8 cellular contexts compared by ENCODE assay signal in the genomic region with DNA sequence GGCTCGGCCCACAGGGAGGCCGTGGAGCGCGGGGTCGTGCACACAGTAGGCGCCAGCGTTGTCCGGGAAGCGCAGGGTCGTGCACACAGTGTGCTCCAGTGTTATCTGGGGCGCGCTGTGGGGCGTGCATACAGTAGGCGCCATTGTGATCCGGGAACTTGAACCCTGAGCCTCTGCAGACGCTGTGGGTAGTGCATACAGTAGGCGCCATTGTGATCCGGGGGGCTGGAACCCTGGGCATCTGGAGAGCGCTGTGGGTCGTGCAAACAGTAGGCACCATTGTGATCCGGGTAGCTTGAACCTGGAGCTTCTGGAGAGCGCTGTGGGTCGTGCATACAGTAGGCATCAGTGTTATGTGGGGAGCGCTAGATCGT. TPM values are rescaled to one million over a fixed set of nuclear protein-coding genes. Genes with fewer than 3 reads are reported as not detected.
DNase-seq lines count a peak whose midpoint lies in the region; ATAC-seq and TF ChIP-seq lines count a peak whose summit lies in the region.

No MANE protein-coding gene starts in this region.

- H3K4me1 Mint-ChIP-seq in MCF 10A (ENCODE audit: insufficient read depth, unreplicated experiment): peaks cover 17% of the 10 kb centered on the region

- H3K27ac Mint-ChIP-seq in MCF 10A (ENCODE audit: low read depth, unreplicated experiment): no peak overlapping the region

- H3K36me3 ChIP-seq in lung (ENCODE audit: control insufficient read depth in 2 of 2, insufficient read depth in 2 of 2, low read length in 2 of 2): no peaks in the 10 kb centered on the region
- H3K36me3 ChIP-seq in upper lobe of right lung: no peaks in the 10 kb centered on the region

- H3K4me3 Mint-ChIP-seq in MCF 10A (ENCODE audit: unreplicated experiment): peak overlapping the region; percentile 71

- H3K4me3 ChIP-seq in lung (peak overlapping the region; percentile 81), upper lobe of right lung (peak overlapping the region; percentile 71)

- WGBS in lung, 2 donors: 5 to 7% methylated on average over 20 to 25 of the region's 25 CpGs

- ATAC-seq in lung (ENCODE audit: insufficient read depth, low FRiP score) (no peak), upper lobe of right lung (no peak), GM19328 (IDR thresholded peaks at IDR 0.05; ENCODE audit: unreplicated experiment) (no peak)

- H3K36me3 Mint-ChIP-seq in MCF 10A (ENCODE audit: insufficient read depth, unreplicated experiment): peaks cover 13% of the 10 kb centered on the region

- peak; percentile 6 for DNase-seq in activated naive CD4-positive, alpha-beta T cell treated with Interleukin-2 at 50 U/mL for 16 hours
- no peak for DNase-seq in activated naive CD4-positive, alpha-beta T cell treated with anti-CD3 and anti-CD28 coated beads, Interleukin-2, amount 50 U/mL, for 16 hours
- DNase-seq in MCF 10A (ENCODE audit: unreplicated experiment) (no peak), lung (ENCODE audit: low spot score) (no peak), upper lobe of right lung (peak; percentile 73), epidermal melanocyte (ENCODE audit: insufficient read length, low spot score) (no peak), NCI-H510A (lab: John Stamatoyannopoulos, UW) (no peak)

- no peaks in the 10 kb centered on the region for H3K27me3 Mint-ChIP-seq in MCF 10A (ENCODE audit: insufficient read depth, unreplicated experiment)

- H3K9me3 Mint-ChIP-seq in MCF 10A (ENCODE audit: unreplicated experiment): no peaks in the 10 kb centered on the region

- no peaks in the 10 kb centered on the region for H3K27me3 ChIP-seq in lung (ENCODE audit: control insufficient read depth, insufficient read depth)
- H3K27me3 ChIP-seq in upper lobe of right lung: no peaks in the 10 kb centered on the region

- no TSS peak for BruUV-seq in MCF 10A (replicated peaks; lab: Mats Ljungman, UMichigan)

- no peaks in the 10 kb centered on the region for H3K9me3 ChIP-seq in lung (ENCODE audit: control insufficient read depth in 2 of 2, insufficient read depth in 1 of 2, low read length in 1 of 2)
- no peaks in the 10 kb centered on the region for H3K9me3 ChIP-seq in upper lobe of right lung

- peaks cover 4 to 10% of the 10 kb centered on the region in 2 donors for H3K4me1 ChIP-seq in lung (ENCODE audit: control insufficient read depth in 2 of 2, insufficient read depth in 2 of 2, low read length in 2 of 2)
- H3K4me1 ChIP-seq in upper lobe of right lung: peaks cover 18% of the 10 kb centered on the region

- intact Hi-C loops in MCF 10A (cut with micrococcal nuclease): no loop called here
- intact Hi-C loops in upper lobe of right lung (cut with DNase I): no loop called here

- POLR2A ChIA-PET in MCF 10A (lab: Yijun Ruan, JAX): interaction anchor here (1.1 to 5.9 kb wide), 3 partner anchors 16 to 306 kb away, joined by 3 to 65 read pairs (median 5); no protein-coding TSS in a partner anchor

- TF ChIP-seq CTCF in MCF 10A (IDR thresholded peaks at IDR 0.05; ENCODE audit: unreplicated experiment) (no peak), lung (IDR thresholded peaks at IDR 0.05; ENCODE audit: control extremely low read depth, extremely low read depth) (no peak), upper lobe of right lung (IDR thresholded peaks at IDR 0.05) (no peak)

- CTCF ChIA-PET in MCF 10A (lab: Yijun Ruan, JAX): interaction anchor here (0.9 to 2.1 kb wide), 4 partner anchors 19 to 22 kb away, joined by 3 to 8 read pairs (median 4); no protein-coding TSS in a partner anchor

- H3K27ac ChIP-seq in lung (ENCODE audit: low read depth in 1 of 2, low read length in 1 of 2) (peak overlapping the region; percentile 96 to 99), upper lobe of right lung (peak overlapping the region; percentile 83)

RNA-seq across cellular contexts. Expression of a gene that starts 0.8 kb away (rescaled TPM):
- total RNA-seq in MCF 10A (2022) (15.3 and 16.1 TPM in 2 replicates), lung (10 to 100 TPM; 15.1 to 23.1 TPM), upper lobe of right lung (14.9 TPM)
- 1 to 10 TPM; 2.4 to 2.5 TPM for polyA plus RNA-seq in lung

Comparison
In these comparisons a context has a peak if more than half of its experiments do, and no peak if none do; other contexts are left out.
1. DNase-seq: peak in activated naive CD4-positive, alpha-beta T cell treated with Interleukin-2 at 50 U/mL for 16 hours (single experiment) and upper lobe of right lung (single experiment); none in activated naive CD4-positive, alpha-beta T cell treated with anti-CD3 and anti-CD28 coated beads, Interleukin-2, amount 50 U/mL, for 16 hours (single experiment), MCF 10A (single experiment), lung (single experiment), epidermal melanocyte (single experiment) and NCI-H510A (single experiment).